ENCODE assay signal across 21 cellular contexts in genomic region chr18:59665057-59666007, GRCh38. TPM values are rescaled to one million over a fixed set of nuclear protein-coding genes. Genes with fewer than 3 reads are reported as not detected.
DNase-seq lines count a peak whose midpoint lies in the region; ATAC-seq and TF ChIP-seq lines count a peak whose summit lies in the region.
"Had no signal": no experiment of that assay in that cellular context is flagged by ENCODE, and none has a peak within 500 bp of the region (broad histone marks: within the 10 kb centered on the region; RNA-seq: fewer than 3 reads in every experiment).

No MANE protein-coding gene starts in this region.

- peak overlapping the region; percentile 74 for H3K27ac Mint-ChIP-seq in HFFc6
- H3K27ac Mint-ChIP-seq in effector memory CD8-positive, alpha-beta T cell, result no peak overlapping the region
- H3K27ac Mint-ChIP-seq: activated naive CD8-positive, alpha-beta T cell treated with anti-CD3 and anti-CD28 coated beads for 36 hours; naive thymus-derived CD8-positive, alpha-beta T cell had no signal

- no peak for TF ChIP-seq CTCF in AG09309 (IDR thresholded peaks at IDR 0.05; ENCODE audit: control insufficient read depth, insufficient read depth, low read depth, low read length, missing control alignments)
- no peak for TF ChIP-seq CTCF in HFFc6 (IDR thresholded peaks at IDR 0.05)
- no peak for TF ChIP-seq CTCF in fibroblast of mammary gland (conservative IDR thresholded peaks at IDR 0.05; ENCODE audit: control insufficient read depth, insufficient read depth, low read depth, low read length)
- TF ChIP-seq CTCF in osteoblast (IDR thresholded peaks at IDR 0.05; ENCODE audit: extremely low read depth, low read depth, low read length), result no peak

- H3K36me3 ChIP-seq in osteoblast (ENCODE audit: insufficient read depth, low read length), result no peaks in the 10 kb centered on the region
- H3K36me3 ChIP-seq: uterus had no signal

- H3K27me3 ChIP-seq in osteoblast (ENCODE audit: insufficient read depth, low read length), result no peaks in the 10 kb centered on the region
- H3K27me3 ChIP-seq: foreskin keratinocyte, uterus had no signal

- peaks cover 96% of the 10 kb centered on the region for H3K79me2 ChIP-seq in osteoblast (ENCODE audit: insufficient read depth, low read length)

- peaks cover 52% of the 10 kb centered on the region for H3K4me1 ChIP-seq in osteoblast (ENCODE audit: insufficient read depth, low read length)
- H3K4me1 ChIP-seq: psoas muscle, uterus had no signal

- H3K4me1 Mint-ChIP-seq in HFFc6 (ENCODE audit: low read depth), result peaks cover 83% of the 10 kb centered on the region
- H3K4me1 Mint-ChIP-seq in effector memory CD8-positive, alpha-beta T cell (ENCODE audit: low read depth in 2 of 2), result no peaks in the 10 kb centered on the region
- H3K4me1 Mint-ChIP-seq: activated naive CD8-positive, alpha-beta T cell treated with anti-CD3 and anti-CD28 coated beads for 36 hours; naive thymus-derived CD8-positive, alpha-beta T cell had no signal

- H3K4me3 Mint-ChIP-seq in HFFc6, result peak overlapping the region; percentile 70
- H3K4me3 Mint-ChIP-seq in effector memory CD8-positive, alpha-beta T cell, result no peak overlapping the region
- H3K4me3 Mint-ChIP-seq: activated naive CD8-positive, alpha-beta T cell treated with anti-CD3 and anti-CD28 coated beads for 36 hours; naive thymus-derived CD8-positive, alpha-beta T cell had no signal

- peak; percentile 73 for DNase-seq in AG09309 (ENCODE audit: low read depth)
- no peak for DNase-seq in HFFc6
- peak; percentile 59 for DNase-seq in fibroblast of mammary gland (ENCODE audit: low read depth)
- DNase-seq in osteoblast (ENCODE audit: insufficient read length, low spot score, missing footprints), result no peak
- no peak for DNase-seq in NOMO-1 (lab: John Stamatoyannopoulos, UW; ENCODE audit: unreplicated experiment in 2 of 2)
- DNase-seq in effector memory CD8-positive, alpha-beta T cell, result no peak
- DNase-seq in UCSD-AML1 (lab: John Stamatoyannopoulos, UW; ENCODE audit: unreplicated experiment), result no peak
- DNase-seq: activated CD4-positive, alpha-beta T cell treated with anti-CD3 and anti-CD28 coated beads, Interleukin-2, amount 50 U/mL, for 48 hours; activated naive CD8-positive, alpha-beta T cell treated with anti-CD3 and anti-CD28 coated beads for 36 hours; activated T-cell treated with anti-CD3 and anti-CD28 coated beads, Interleukin-2, amount 50 U/mL, for 48 hours; AML-193; caudate nucleus; effector CD8-positive, alpha-beta T cell; foreskin keratinocyte; naive thymus-derived CD8-positive, alpha-beta T cell; NCI-H2107; NCI-H774; psoas muscle; SW 1271; uterus had no signal

- H2AFZ ChIP-seq in osteoblast (ENCODE audit: low read length), result peak overlapping the region; percentile 77

- H4K20me1 ChIP-seq in osteoblast (ENCODE audit: insufficient read depth, low read length), result peaks cover 12% of the 10 kb centered on the region

- peaks cover 2% of the 10 kb centered on the region; the same call in 1 of the 2 replicates for H3K27me3 Mint-ChIP-seq in HFFc6 (ENCODE audit: insufficient read depth)
- H3K27me3 Mint-ChIP-seq in effector memory CD8-positive, alpha-beta T cell, result peaks cover 0 to 9% of the 10 kb centered on the region in 2 donors
- H3K27me3 Mint-ChIP-seq: activated naive CD8-positive, alpha-beta T cell treated with anti-CD3 and anti-CD28 coated beads for 36 hours had no signal

- ATAC-seq in GM18858 (IDR thresholded peaks at IDR 0.05; ENCODE audit: unreplicated experiment), result no peak
- ATAC-seq in effector memory CD8-positive, alpha-beta T cell (replicated peaks), result no peak
- ATAC-seq: foreskin keratinocyte; naive thymus-derived CD8-positive, alpha-beta T cell; psoas muscle had no signal

- H3K9me3 Mint-ChIP-seq in HFFc6, result no peaks in the 10 kb centered on the region
- peaks cover 0 to 2% of the 10 kb centered on the region in 2 donors for H3K9me3 Mint-ChIP-seq in effector memory CD8-positive, alpha-beta T cell
- H3K9me3 Mint-ChIP-seq: activated naive CD8-positive, alpha-beta T cell treated with anti-CD3 and anti-CD28 coated beads for 36 hours had no signal

- peak overlapping the region; percentile 95 for H3K27ac ChIP-seq in osteoblast (ENCODE audit: low read depth, low read length)
- H3K27ac ChIP-seq: foreskin keratinocyte, psoas muscle had no signal

- peaks cover 31% of the 10 kb centered on the region for H3K36me3 Mint-ChIP-seq in HFFc6 (ENCODE audit: low read depth)
- H3K36me3 Mint-ChIP-seq in effector memory CD8-positive, alpha-beta T cell (ENCODE audit: insufficient read depth), result no peaks in the 10 kb centered on the region
- H3K36me3 Mint-ChIP-seq: activated naive CD8-positive, alpha-beta T cell treated with anti-CD3 and anti-CD28 coated beads for 36 hours; naive thymus-derived CD8-positive, alpha-beta T cell had no signal

- H3K4me2 ChIP-seq in osteoblast (ENCODE audit: insufficient read depth, low read length), result peak overlapping the region; percentile 94

- no peaks in the 10 kb centered on the region for H3K9me3 ChIP-seq in osteoblast (ENCODE audit: low read depth, low read length)
- H3K9me3 ChIP-seq: psoas muscle, uterus had no signal

- H3K4me3 ChIP-seq in AG09309 (ENCODE audit: control insufficient read depth, low read depth, low read length), result no peak overlapping the region
- peak overlapping the region; percentile 46 for H3K4me3 ChIP-seq in fibroblast of mammary gland (ENCODE audit: control insufficient read depth, low read depth, low read length)
- peak overlapping the region; percentile 74 for H3K4me3 ChIP-seq in osteoblast (ENCODE audit: insufficient read depth, low read length)
- H3K4me3 ChIP-seq: psoas muscle, uterus had no signal

RNA-seq across cellular contexts. Expression of gene CCBE1, which starts 31.9 kb away (rescaled TPM):
- total RNA-seq in HFFc6 (2021; fragmentation: NEBNext Ultra II Directional; extraction: Animal tissue kit (Norgen Biotek cat#: 25700)), result 100 to 1,000 TPM; 161 to 223 (median 206) TPM
- total RNA-seq in osteoblast, result 51.4 and 53.0 TPM in 2 replicates
- total RNA-seq: activated naive CD8-positive, alpha-beta T cell treated with anti-CD3 and anti-CD28 coated beads for 36 hours; naive thymus-derived CD8-positive, alpha-beta T cell had no signal

Comparison
In these comparisons a context has a peak if more than half of its experiments do, and no peak if none do; other contexts are left out.
1. DNase-seq: peak in AG09309 (single experiment) and fibroblast of mammary gland (single experiment); none in HFFc6 (single experiment), osteoblast (single experiment), NOMO-1 (0 of 2), effector memory CD8-positive, alpha-beta T cell (0 of 3) and UCSD-AML1 (single experiment).